ENCODE assay signal across 8 cellular contexts in the genomic region with DNA sequence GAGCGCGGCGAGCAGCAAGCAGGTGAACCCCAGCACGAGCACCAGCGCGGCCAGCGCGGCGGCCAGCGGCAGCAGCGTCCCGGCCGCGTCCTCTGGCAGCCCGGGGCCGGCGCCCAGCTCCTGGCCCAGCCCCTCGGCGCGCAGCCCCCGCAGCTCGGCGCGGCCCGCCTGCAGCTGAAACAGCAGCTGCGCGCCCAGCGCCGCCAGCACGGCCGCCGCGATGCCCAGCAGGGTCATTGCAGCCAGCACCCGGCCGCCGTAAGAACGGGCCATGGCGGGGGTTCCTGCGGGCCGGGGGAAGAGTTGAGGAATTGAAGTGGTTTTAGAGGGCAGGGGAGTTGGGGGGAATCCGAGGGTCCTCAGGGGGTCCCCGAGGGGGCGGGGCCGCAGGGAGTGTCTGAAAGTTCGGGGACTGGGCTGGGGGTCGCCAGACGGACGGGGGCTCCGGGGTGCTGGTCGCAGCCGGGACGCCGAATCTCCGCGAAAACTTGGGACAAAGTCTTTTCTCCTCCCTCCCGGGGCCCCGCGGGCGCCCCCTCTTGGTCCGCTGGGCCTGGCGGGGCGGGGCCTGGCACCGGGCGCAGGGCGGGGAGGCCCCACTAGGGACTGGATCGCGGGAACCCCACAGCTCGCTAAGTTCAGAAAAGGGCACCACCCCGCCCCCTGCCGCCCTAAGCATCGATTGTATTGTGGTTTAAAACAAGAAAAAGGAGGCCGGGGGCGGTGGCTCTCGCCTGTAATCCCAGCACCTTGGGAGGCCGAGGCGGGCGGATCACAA. TPM values are rescaled to one million over a fixed set of nuclear protein-coding genes. Genes with fewer than 3 reads are reported as not detected.
A peak's percentile ranks its signal among the peaks of the same experiment; 100 is the strongest.
DNase-seq lines count a peak whose midpoint lies in the region; ATAC-seq, FAIRE-seq and TF ChIP-seq lines count a peak whose summit lies in the region.

A gene (minus strand): TSS at position 479 of the 778 bp plus-strand sequence. CDS start 206 bp downstream, at position 273.

- intact Hi-C loops in CD4-positive, alpha-beta T cell (cut with DNase I, micrococcal nuclease): loop anchor here in 1 of 2 experiments (10.0 kb wide), 1 partner anchor 406 kb away; a partner anchor contains a TSS
- intact Hi-C loops in activated CD4-positive, alpha-beta T cell treated with anti-CD3 and anti-CD28 coated beads, Interleukin-2, amount 10 ng/mL, durations not matched to agents 24 days and 14 days (cut with micrococcal nuclease): no loop called here

- peaks cover 10% of the 10 kb centered on the region for H3K4me1 Mint-ChIP-seq in CD4-positive, alpha-beta T cell (ENCODE audit: low read depth)
- H3K4me1 Mint-ChIP-seq in activated CD4-positive, alpha-beta T cell treated with anti-CD3 and anti-CD28 coated beads, Interleukin-2, amount 10 ng/mL, durations not matched to agents 24 days and 14 days: peaks cover 12% of the 10 kb centered on the region
- H3K4me1 Mint-ChIP-seq in naive B cell: peaks cover 8% of the 10 kb centered on the region in 3 donors

- no peak for TF ChIP-seq POLR2A in H54 (IDR thresholded peaks at IDR 0.05; ENCODE audit: low read depth, low read length)

- no peaks in the 10 kb centered on the region for H3K9me3 Mint-ChIP-seq in CD4-positive, alpha-beta T cell
- peaks cover 3% of the 10 kb centered on the region for H3K9me3 Mint-ChIP-seq in activated CD4-positive, alpha-beta T cell treated with anti-CD3 and anti-CD28 coated beads, Interleukin-2, amount 10 ng/mL, durations not matched to agents 24 days and 14 days
- H3K9me3 Mint-ChIP-seq in naive B cell: peaks cover 0 to 5% (median 0%) of the 10 kb centered on the region in 7 donors

- in situ Hi-C loops in KBM-7 (cut with MboI; ENCODE audit: low pct_unique_long_range_greater_than_20kb, low sequenced_read_pairs): no loop called here

- no peaks in the 10 kb centered on the region for H3K27me3 ChIP-seq in CD4-positive, alpha-beta T cell (ENCODE audit: control insufficient read depth, insufficient read depth, low read length)
- H3K27me3 ChIP-seq in thymus (ENCODE audit: control insufficient read depth, insufficient read depth): peaks cover 16% of the 10 kb centered on the region

- DNase-seq in CD4-positive, alpha-beta T cell: peak in 9 of 10 experiments; percentile 26 to 63 (median 49)
- DNase-seq in KBM-7: peak; percentile 68
- peak; percentile 86 for DNase-seq in activated CD4-positive, alpha-beta T cell treated with anti-CD3 and anti-CD28 coated beads, Interleukin-2, amount 10 ng/mL, durations not matched to agents 24 days and 14 days
- DNase-seq in effector CD4-positive, alpha-beta T cell: peak; percentile 41
- DNase-seq in naive B cell: peak; percentile 46
- no peak for DNase-seq in H54 (ENCODE audit: insufficient read length, low spot score)
- no peak for DNase-seq in NCI-H2171 treated with DMSO at 0.1 percent for 48 hours (lab: John Stamatoyannopoulos, UW)

- no peaks in the 10 kb centered on the region for H3K36me3 Mint-ChIP-seq in CD4-positive, alpha-beta T cell (ENCODE audit: low read depth)
- peaks cover 3% of the 10 kb centered on the region for H3K36me3 Mint-ChIP-seq in activated CD4-positive, alpha-beta T cell treated with anti-CD3 and anti-CD28 coated beads, Interleukin-2, amount 10 ng/mL, durations not matched to agents 24 days and 14 days (ENCODE audit: low read depth)
- H3K36me3 Mint-ChIP-seq in naive B cell: no peaks in the 10 kb centered on the region

- peaks cover 5% of the 10 kb centered on the region for H3K4me1 ChIP-seq in thymus (ENCODE audit: control insufficient read depth, insufficient read depth, low read length)

- H3K27ac Mint-ChIP-seq in CD4-positive, alpha-beta T cell: no peak within 1 kb of the TSS
- H3K27ac Mint-ChIP-seq in activated CD4-positive, alpha-beta T cell treated with anti-CD3 and anti-CD28 coated beads, Interleukin-2, amount 10 ng/mL, durations not matched to agents 24 days and 14 days: no peak within 1 kb of the TSS
- peak within 1 kb of the TSS in 1 of 6 donors; percentile 15 for H3K27ac Mint-ChIP-seq in naive B cell

- peak within 1 kb of the TSS; percentile 1 for H3K4me3 Mint-ChIP-seq in CD4-positive, alpha-beta T cell
- H3K4me3 Mint-ChIP-seq in activated CD4-positive, alpha-beta T cell treated with anti-CD3 and anti-CD28 coated beads, Interleukin-2, amount 10 ng/mL, durations not matched to agents 24 days and 14 days: peak within 1 kb of the TSS; percentile 38
- peak within 1 kb of the TSS in 7 of 8 donors; percentile 19 to 77 (median 56) for H3K4me3 Mint-ChIP-seq in naive B cell

- H3K27me3 Mint-ChIP-seq in CD4-positive, alpha-beta T cell: peaks cover 37% of the 10 kb centered on the region
- H3K27me3 Mint-ChIP-seq in activated CD4-positive, alpha-beta T cell treated with anti-CD3 and anti-CD28 coated beads, Interleukin-2, amount 10 ng/mL, durations not matched to agents 24 days and 14 days: peaks cover 12% of the 10 kb centered on the region
- H3K27me3 Mint-ChIP-seq in naive B cell: peaks cover 17 to 40% (median 22%) of the 10 kb centered on the region in 3 donors

- ATAC-seq in CD4-positive, alpha-beta T cell (ENCODE audit: poor library complexity): peak; percentile 88
- peak; percentile 92 to 93 for ATAC-seq in naive B cell (ENCODE audit: low read depth in 2 of 2)

- H3K36me3 ChIP-seq in thymus (ENCODE audit: control insufficient read depth, insufficient read depth): no peaks in the 10 kb centered on the region

- POLR2A ChIA-PET in CD4-positive, alpha-beta T cell (lab: Charles Lee): interaction anchor here (0.7 to 1.0 kb wide), 2 partner anchors 10 to 17 kb away, joined by 3 to 4 read pairs; no protein-coding TSS in a partner anchor

- no peak within 1 kb of the TSS for H3K27ac ChIP-seq in CD4-positive, alpha-beta T cell (ENCODE audit: low read depth, low read length)
- H3K27ac ChIP-seq in thymus (ENCODE audit: low read depth): peak within 1 kb of the TSS; percentile 8

- H3K4me3 ChIP-seq in thymus (ENCODE audit: low read length): peak within 1 kb of the TSS; percentile 29

- H3K9me3 ChIP-seq in CD4-positive, alpha-beta T cell (ENCODE audit: control insufficient read depth, low read length): no peaks in the 10 kb centered on the region
- no peaks in the 10 kb centered on the region for H3K9me3 ChIP-seq in thymus (ENCODE audit: control insufficient read depth)

- CTCF ChIA-PET in CD4-positive, alpha-beta T cell (lab: Charles Lee): interaction anchor here (0.5 to 2.0 kb wide), 6 partner anchors 14 to 403 kb away, joined by 3 to 7 read pairs (median 4); a partner anchor contains a TSS

- no peak for FAIRE-seq in H54 (lab: Jason Lieb, UNC)

- TF ChIP-seq CTCF in CD4-positive, alpha-beta T cell (IDR thresholded peaks at IDR 0.05): peak; percentile 56

- WGBS in thymus: 1% methylated on average over 77 of the region's 77 CpGs

RNA-seq across cellular contexts. Expression of the gene that starts here (rescaled TPM):
- not detected for total RNA-seq in CD4-positive, alpha-beta T cell
- not detected in 2 replicates for total RNA-seq in activated CD4-positive, alpha-beta T cell treated with anti-CD3 and anti-CD28 coated beads, Interleukin-2, amount 10 ng/mL, durations not matched to agents 24 days and 14 days
- polyA plus RNA-seq in naive B cell (ENCODE audit: low read depth in 6 of 6) (under 1 TPM in 1 of 6 donors, not detected in 5; 0.52 TPM), thymus (3.2 TPM)

Comparison
In these comparisons a context has a peak if more than half of its experiments do, and no peak if none do; other contexts are left out.
1. Peak in DNase-seq and ATAC-seq in CD4-positive, alpha-beta T cell; RNA of the gene not detected or under 1 TPM.
2. Peak in DNase-seq in activated CD4-positive, alpha-beta T cell treated with anti-CD3 and anti-CD28 coated beads, Interleukin-2, amount 10 ng/mL, durations not matched to agents 24 days and 14 days; RNA of the gene not detected or under 1 TPM.
3. Peak in DNase-seq and ATAC-seq in naive B cell; RNA of the gene not detected or under 1 TPM.
4. DNase-seq: peak in KBM-7 (single experiment) and effector CD4-positive, alpha-beta T cell (single experiment); none in H54 (single experiment) and NCI-H2171 treated with DMSO at 0.1 percent for 48 hours (single experiment).
5. H3K4me3 Mint-ChIP-seq: peak in every context shown above with its lines; median percentile 56 in naive B cell; 38 in activated CD4-positive, alpha-beta T cell treated with anti-CD3 and anti-CD28 coated beads, Interleukin-2, amount 10 ng/mL, durations not matched to agents 24 days and 14 days; 1 in CD4-positive, alpha-beta T cell.